ENCODE assay signal across 9 cellular contexts in genomic region chr1:40038693-40039092, GRCh38. TPM values are rescaled to one million over a fixed set of nuclear protein-coding genes. Genes with fewer than 3 reads are reported as not detected.
DNase-seq lines count a peak whose midpoint lies in the region; ATAC-seq and TF ChIP-seq lines count a peak whose summit lies in the region.
"Had no signal": no experiment of that assay in that cellular context is flagged by ENCODE, and none has a peak within 500 bp of the region (broad histone marks: within the 10 kb centered on the region; RNA-seq: fewer than 3 reads in every experiment).

No MANE protein-coding gene starts in this region.

- no peak for TF ChIP-seq EP300 in tibial nerve (IDR thresholded peaks at IDR 0.05)

- no peaks in the 10 kb centered on the region for H3K27me3 ChIP-seq in right lobe of liver
- no peaks in the 10 kb centered on the region for H3K27me3 ChIP-seq in tibial nerve

- TF ChIP-seq POLR2A in right lobe of liver (IDR thresholded peaks at IDR 0.05): no peak
- no peak for TF ChIP-seq POLR2A in tibial nerve (IDR thresholded peaks at IDR 0.05)

- H3K27ac ChIP-seq in right lobe of liver (peak overlapping the region; percentile 89 to 97 (median 97)), tibial nerve (peak overlapping the region; percentile 96 to 100 (median 98))

- peaks cover 0 to 22% (median 5%) of the 10 kb centered on the region in 4 donors for H3K4me1 ChIP-seq in right lobe of liver
- peaks cover 0 to 64% (median 31%) of the 10 kb centered on the region in 4 donors for H3K4me1 ChIP-seq in tibial nerve

- no peak overlapping the region for H3K4me3 ChIP-seq in right lobe of liver
- H3K4me3 ChIP-seq in tibial nerve: no peak overlapping the region
- H3K4me3 ChIP-seq: lung had no signal

- CTCF ChIA-PET in WTC11 (lab: Charles Lee) (interaction anchor here (0.9 to 3.9 kb wide), 6 partner anchors 21 to 142 kb away, joined by 3 to 15 read pairs (median 4); no protein-coding TSS in a partner anchor), Calu3 (lab: Charles Lee) (interaction anchor here (1.0 kb wide), 1 partner anchor 137 kb away, joined by 3 read pairs; the partner anchor contains the start of gene MYCL)

- intact Hi-C loops in right lobe of liver (cut with DNase I) (loop anchor here in 1 of 2 donors (10.0 kb wide), 1 partner anchor 224 kb away; no protein-coding TSS in a partner anchor), posterior vena cava (cut with DNase I) (no loop called here), Calu3 (cut with micrococcal nuclease; ENCODE audit: unreplicated experiment) (no loop called here)

- TF ChIP-seq CTCF in WTC11 (IDR thresholded peaks at IDR 0.05) (no peak), right lobe of liver (IDR thresholded peaks at IDR 0.05) (no peak), tibial nerve (IDR thresholded peaks at IDR 0.05) (no peak), Calu3 (IDR thresholded peaks at IDR 0.05; ENCODE audit: unreplicated experiment) (no peak)

- peak overlapping the region; percentile 99 for H3K27ac Mint-ChIP-seq in activated T-cell treated with anti-CD3 and anti-CD28 coated beads, Interleukin-2, amount 50 U/mL, for 72 hours
- H3K27ac Mint-ChIP-seq in WTC11: peak overlapping the region; percentile 71
- H3K27ac Mint-ChIP-seq in Calu3 (ENCODE audit: unreplicated experiment): no peak overlapping the region

- H3K36me3 ChIP-seq in right lobe of liver (no peaks in the 10 kb centered on the region), tibial nerve (peaks cover 0 to 7% (median 0%) of the 10 kb centered on the region in 3 donors)

- H3K9me3 ChIP-seq in right lobe of liver (no peaks in the 10 kb centered on the region), tibial nerve (no peaks in the 10 kb centered on the region)

- H3K4me1 Mint-ChIP-seq in activated T-cell treated with anti-CD3 and anti-CD28 coated beads, Interleukin-2, amount 50 U/mL, for 72 hours (ENCODE audit: low read depth): peaks cover 66% of the 10 kb centered on the region
- peaks cover 25% of the 10 kb centered on the region for H3K4me1 Mint-ChIP-seq in WTC11
- peaks cover 29% of the 10 kb centered on the region for H3K4me1 Mint-ChIP-seq in Calu3 (ENCODE audit: low read depth, unreplicated experiment)

- peak overlapping the region; percentile 10 to 97 for H3K4me3 Mint-ChIP-seq in activated T-cell treated with anti-CD3 and anti-CD28 coated beads, Interleukin-2, amount 50 U/mL, for 72 hours
- H3K4me3 Mint-ChIP-seq in WTC11 (peak overlapping the region; percentile 95), Calu3 (ENCODE audit: low read depth, unreplicated experiment) (no peak overlapping the region)

- ATAC-seq in activated T-cell treated with anti-CD3 and anti-CD28 coated beads, Interleukin-2, amount 50 U/mL, for 72 hours (replicated peaks in 1 of 2): no peak
- ATAC-seq in WTC11: no peak
- no peak for ATAC-seq in right lobe of liver

- no TSS peak for BruUV-seq in Calu3 (replicated peaks; lab: Mats Ljungman, UMichigan)

- 54% methylated on average over 3 of the region's 3 CpGs for WGBS in right lobe of liver (ENCODE audit: insufficient coverage, low coverage, low lambda C conversion rate, missing lambda C conversion rate)
- WGBS in tibial nerve, 2 donors: 51 to 62% methylated on average over 3 of the region's 3 CpGs

- H3K27me3 Mint-ChIP-seq in activated T-cell treated with anti-CD3 and anti-CD28 coated beads, Interleukin-2, amount 50 U/mL, for 72 hours (ENCODE audit: low read depth): no peaks in the 10 kb centered on the region
- no peaks in the 10 kb centered on the region for H3K27me3 Mint-ChIP-seq in WTC11 (ENCODE audit: low read depth)
- H3K27me3 Mint-ChIP-seq in Calu3 (ENCODE audit: unreplicated experiment): no peaks in the 10 kb centered on the region

- no peak for DNase-seq in activated T-cell treated with anti-CD3 and anti-CD28 coated beads, Interleukin-2, amount 50 U/mL, for 72 hours
- no peak for DNase-seq in activated T-cell treated with anti-CD3 and anti-CD28 coated beads, Interleukin-2, amount 50 U/mL, for 1 hour
- DNase-seq in WTC11 (ENCODE audit: low spot score) (no peak), right lobe of liver (no peak), tibial nerve (ENCODE audit: low spot score in 2 of 2) (no peak), posterior vena cava (ENCODE audit: low spot score) (no peak), Calu3 (no peak), HuH-7.5 (ENCODE audit: low spot score) (no peak)

- H3K36me3 Mint-ChIP-seq in activated T-cell treated with anti-CD3 and anti-CD28 coated beads, Interleukin-2, amount 50 U/mL, for 72 hours (ENCODE audit: insufficient read depth in 2 of 2): peaks cover 16 to 24% of the 10 kb centered on the region in 2 donors
- peaks cover 11% of the 10 kb centered on the region for H3K36me3 Mint-ChIP-seq in WTC11
- peaks cover 39% of the 10 kb centered on the region for H3K36me3 Mint-ChIP-seq in Calu3 (ENCODE audit: insufficient read depth, unreplicated experiment)

- POLR2A ChIA-PET in WTC11 (lab: Charles Lee): interaction anchor here (1.2 kb wide), 1 partner anchor 119 kb away, joined by 5 read pairs; no protein-coding TSS in a partner anchor

- no peaks in the 10 kb centered on the region for H3K9me3 Mint-ChIP-seq in activated T-cell treated with anti-CD3 and anti-CD28 coated beads, Interleukin-2, amount 50 U/mL, for 72 hours
- H3K9me3 Mint-ChIP-seq in WTC11 (no peaks in the 10 kb centered on the region), Calu3 (ENCODE audit: low read depth, unreplicated experiment) (no peaks in the 10 kb centered on the region)

TF ChIP-seq in WTC11, 78 proteins besides CTCF, POLR2A, EP300 and RAD21 (continues in another document):
- TF ChIP-seq E2F5 (CRISPR knock-in tag; IDR thresholded peaks at IDR 0.05): no peak
- TF ChIP-seq ZMAT4 (CRISPR knock-in tag; IDR thresholded peaks at IDR 0.05): no peak
- no peak for TF ChIP-seq ZNF232 (CRISPR knock-in tag; IDR thresholded peaks at IDR 0.05)
- no peak for TF ChIP-seq FOXP4 (CRISPR knock-in tag; IDR thresholded peaks at IDR 0.05)
- no peak for TF ChIP-seq E2F4 (CRISPR knock-in tag; IDR thresholded peaks at IDR 0.05; ENCODE audit: borderline replicate concordance, low read depth)
- TF ChIP-seq CREM (CRISPR knock-in tag; IDR thresholded peaks at IDR 0.05): no peak
- TF ChIP-seq USF2 (CRISPR knock-in tag; IDR thresholded peaks at IDR 0.05): no peak
- no peak for TF ChIP-seq SMAD4 (CRISPR knock-in tag; IDR thresholded peaks at IDR 0.05)
- TF ChIP-seq ZNF263 (CRISPR knock-in tag; IDR thresholded peaks at IDR 0.05; ENCODE audit: low read depth): no peak
- TF ChIP-seq NFYB (CRISPR knock-in tag; conservative IDR thresholded peaks at IDR 0.05; ENCODE audit: low read depth): no peak

RNA-seq across cellular contexts. Expression of gene CAP1, which starts 1.8 kb away (rescaled TPM):
- 100 to 1,000 TPM; 401 to 411 TPM for total RNA-seq in activated T-cell treated with anti-CD3 and anti-CD28 coated beads, Interleukin-2, amount 50 U/mL, for 72 hours
- total RNA-seq in WTC11 (2021) (258 to 304 TPM (median 277 TPM) in 3 replicates), right lobe of liver (100 to 1,000 TPM in 5 of 6 experiments, 10 to 100 TPM in 1; 93.1 to 152 (median 128) TPM), tibial nerve (100 to 1,000 TPM; 210 to 281 (median 227) TPM), posterior vena cava (100 to 1,000 TPM; 402 to 489 TPM), Calu3 (2022) (307 and 309 TPM in 2 replicates)

RNA-seq across cellular contexts. Expression of gene PPT1, which starts 58.4 kb away (rescaled TPM):
- total RNA-seq in activated T-cell treated with anti-CD3 and anti-CD28 coated beads, Interleukin-2, amount 50 U/mL, for 72 hours: 10 to 100 TPM; 52.6 to 53.2 TPM
- total RNA-seq in WTC11 (2021) (107 to 117 TPM (median 111 TPM) in 3 replicates), right lobe of liver (10 to 100 TPM; 16.5 to 47.8 (median 33.1) TPM), tibial nerve (10 to 100 TPM; 52.8 to 88.5 (median 58.7) TPM), posterior vena cava (10 to 100 TPM; 66.2 to 96.3 TPM), Calu3 (2022) (57.8 and 70.2 TPM in 2 replicates)
